Comparison of ENCODE assay signal across 1 cellular context in genomic region chr9:76374702-76375543, GRCh38.
TF ChIP-seq lines count a peak whose summit lies in the region.

No MANE protein-coding gene starts in this region.

TF ChIP-seq in WTC11, 78 proteins besides CTCF, POLR2A, EP300 and RAD21 (continued from another document):
- no peak for TF ChIP-seq AR (CRISPR knock-in tag; IDR thresholded peaks at IDR 0.05)
- no peak for TF ChIP-seq MLX (CRISPR knock-in tag; IDR thresholded peaks at IDR 0.05)
- no peak for TF ChIP-seq HMGXB4 (CRISPR knock-in tag; IDR thresholded peaks at IDR 0.05)
- TF ChIP-seq TEAD1 (CRISPR knock-in tag; IDR thresholded peaks at IDR 0.05), result no peak
- TF ChIP-seq GABPB1 (CRISPR knock-in tag; IDR thresholded peaks at IDR 0.05), result no peak
- no peak for TF ChIP-seq KAT7 (CRISPR knock-in tag; IDR thresholded peaks at IDR 0.05; ENCODE audit: borderline replicate concordance)
- TF ChIP-seq ZNF512 (CRISPR knock-in tag; IDR thresholded peaks at IDR 0.05; ENCODE audit: borderline replicate concordance), result no peak
- no peak for TF ChIP-seq ATF2 (CRISPR knock-in tag; IDR thresholded peaks at IDR 0.05; ENCODE audit: borderline replicate concordance, low read depth)
- TF ChIP-seq MXD4 (CRISPR knock-in tag; IDR thresholded peaks at IDR 0.05; ENCODE audit: borderline replicate concordance), result no peak
- no peak for TF ChIP-seq ATF1 (CRISPR knock-in tag; IDR thresholded peaks at IDR 0.05)
